ENCODE assay signal across 9 cellular contexts in the genomic region with DNA sequence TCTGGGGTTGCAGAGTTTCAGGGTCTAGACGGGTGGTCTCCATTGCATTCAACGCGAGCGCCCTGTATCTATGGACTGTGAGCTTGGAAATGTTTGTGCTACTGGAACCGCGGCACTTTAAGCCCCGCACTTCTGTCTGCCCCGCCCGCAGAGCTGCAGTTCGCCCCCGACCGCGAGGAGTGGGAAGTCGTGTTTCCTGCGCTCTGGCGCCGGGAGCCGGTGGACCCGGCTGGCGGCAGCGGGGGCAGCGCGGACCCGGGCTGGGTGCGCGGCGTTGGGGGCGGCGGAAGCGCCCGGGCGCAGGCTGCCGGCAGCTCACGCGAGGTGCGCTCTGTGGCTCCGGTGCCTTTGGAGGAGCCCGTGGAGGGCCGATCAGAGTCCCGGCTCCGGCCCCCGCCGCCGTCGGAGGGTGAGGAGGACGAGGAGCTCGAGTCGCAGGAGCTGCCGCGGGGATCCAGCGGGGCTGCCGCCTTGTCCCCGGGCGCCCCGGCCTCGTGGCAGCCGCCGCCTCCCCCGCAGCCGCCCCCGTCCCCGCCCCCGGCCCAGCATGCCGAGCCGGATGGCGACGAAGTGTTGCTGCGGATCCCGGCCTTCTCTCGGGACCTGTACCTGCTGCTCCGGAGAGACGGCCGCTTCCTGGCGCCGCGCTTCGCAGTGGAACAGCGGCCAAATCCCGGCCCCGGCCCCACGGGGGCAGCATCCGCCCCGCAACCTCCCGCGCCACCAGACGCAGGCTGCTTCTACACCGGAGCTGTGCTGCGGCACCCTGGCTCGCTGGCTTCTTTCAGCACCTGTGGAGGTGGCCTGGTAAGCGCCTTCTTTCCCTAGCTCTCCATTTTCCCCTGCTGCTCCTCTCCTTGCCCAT. TPM values are rescaled to one million over a fixed set of nuclear protein-coding genes. Genes with fewer than 3 reads are reported as not detected.
DNase-seq lines count a peak whose midpoint lies in the region; ATAC-seq and TF ChIP-seq lines count a peak whose summit lies in the region.
"Had no signal": no experiment of that assay in that cellular context is flagged by ENCODE, and none has a peak within 500 bp of the region (broad histone marks: within the 10 kb centered on the region; RNA-seq: fewer than 3 reads in every experiment).

No MANE protein-coding gene starts in this region.

- H3K27ac Mint-ChIP-seq in stimulated activated effector memory CD8-positive, alpha-beta T cell treated with anti-CD3 and anti-CD28 coated beads, Interleukin-12 subunit alpha, Interleukin-12 subunit beta, amount 100 ng/mL, for 72 hours, result no peak overlapping the region

- peaks cover 36% of the 10 kb centered on the region for H3K4me1 ChIP-seq in Karpas-422 (ENCODE audit: low read length)

- H3K9me2 ChIP-seq in Karpas-422 (replicated peaks; ENCODE audit: insufficient read depth, low read length), result no peaks in the 10 kb centered on the region

- in situ Hi-C loops in G401 (cut with HindIII; ENCODE audit: low sequenced_read_pairs), result no loop called here

- peak overlapping the region; percentile 61 for H3K4me3 ChIP-seq in Karpas-422 (ENCODE audit: low read length)

- H3K27me3 ChIP-seq in Karpas-422 (ENCODE audit: low read length), result no peaks in the 10 kb centered on the region

- H3K27ac ChIP-seq in 22Rv1 (peak overlapping the region; percentile 27; the same call in 1 of the 2 replicates), Karpas-422 (ENCODE audit: low read length) (no peak overlapping the region)

- H3K36me3 ChIP-seq in Karpas-422 (ENCODE audit: insufficient read depth, low read length), result no peaks in the 10 kb centered on the region

- peaks cover 8% of the 10 kb centered on the region for H3K9me3 Mint-ChIP-seq in stimulated activated effector memory CD8-positive, alpha-beta T cell treated with anti-CD3 and anti-CD28 coated beads, Interleukin-12 subunit alpha, Interleukin-12 subunit beta, amount 100 ng/mL, for 72 hours

- H3K9me3 ChIP-seq in Karpas-422 (ENCODE audit: low read length), result no peaks in the 10 kb centered on the region

- H3K79me2 ChIP-seq in Karpas-422 (ENCODE audit: low read length), result no peaks in the 10 kb centered on the region

- H3K4me3 Mint-ChIP-seq in stimulated activated effector memory CD8-positive, alpha-beta T cell treated with anti-CD3 and anti-CD28 coated beads, Interleukin-12 subunit alpha, Interleukin-12 subunit beta, amount 100 ng/mL, for 72 hours, result no peak overlapping the region

- H3K4me1 Mint-ChIP-seq in stimulated activated effector memory CD8-positive, alpha-beta T cell treated with anti-CD3 and anti-CD28 coated beads, Interleukin-12 subunit alpha, Interleukin-12 subunit beta, amount 100 ng/mL, for 72 hours, result peaks cover 5% of the 10 kb centered on the region

- peak overlapping the region; percentile 44 for H3K9ac ChIP-seq in Karpas-422 (ENCODE audit: low read length)

- H3K36me3 Mint-ChIP-seq in stimulated activated effector memory CD8-positive, alpha-beta T cell treated with anti-CD3 and anti-CD28 coated beads, Interleukin-12 subunit alpha, Interleukin-12 subunit beta, amount 100 ng/mL, for 72 hours, result no peaks in the 10 kb centered on the region

- peak; percentile 69 for TF ChIP-seq CTCF in 22Rv1 (IDR thresholded peaks at IDR 0.05)

- DNase-seq in Karpas-422 (peak; percentile 67), astrocyte of the hippocampus (ENCODE audit: low read depth, low spot score) (peak; percentile 78), iPS-NIHi11 (ENCODE audit: low spot score) (peak; percentile 77), G401 (ENCODE audit: low spot score) (no peak)
- DNase-seq in stimulated activated effector memory CD8-positive, alpha-beta T cell treated with anti-CD3 and anti-CD28 coated beads, Interleukin-12 subunit alpha, Interleukin-12 subunit beta, amount 100 ng/mL, for 72 hours (ENCODE audit: low spot score in 2 of 2), result no peak

- ATAC-seq in GM18511 (IDR thresholded peaks at IDR 0.05; ENCODE audit: unreplicated experiment) (peak; percentile 69), HG03196 (IDR thresholded peaks at IDR 0.05; ENCODE audit: unreplicated experiment) (no peak)
- peak; percentile 31 for ATAC-seq in stimulated activated effector memory CD8-positive, alpha-beta T cell treated with anti-CD3 and anti-CD28 coated beads, Interleukin-12 subunit alpha, Interleukin-12 subunit beta, amount 100 ng/mL, for 72 hours

- 0 out of 2 replicates have a peak overlapping the region, but pooled peaks have one; percentile 27 for H2AFZ ChIP-seq in Karpas-422 (ENCODE audit: low read length)

- H4K20me1 ChIP-seq in Karpas-422 (ENCODE audit: insufficient read depth, low read depth, low read length), result no peaks in the 10 kb centered on the region

- peak overlapping the region; percentile 63 for H3K4me2 ChIP-seq in Karpas-422 (ENCODE audit: low read depth, low read length, poor library complexity, severe bottlenecking)

RNA-seq across cellular contexts. Expression of a gene that starts 1.1 kb away (rescaled TPM):
- total RNA-seq in Karpas-422 (2014; rRNA removed; shearing (Covaris generic); ENCODE audit: low replicate concordance), result 2.5 and 3.1 TPM in 2 replicates
- not detected in 2 replicates for total RNA-seq in G401 (2014; rRNA removed; shearing (Covaris generic))
- total RNA-seq: dermis microvascular lymphatic vessel endothelial cell had no signal

Comparison
In these comparisons a context has a peak if more than half of its experiments do, and no peak if none do; other contexts are left out.
1. DNase-seq: peak in Karpas-422 (single experiment), astrocyte of the hippocampus (single experiment) and iPS-NIHi11 (single experiment); none in stimulated activated effector memory CD8-positive, alpha-beta T cell treated with anti-CD3 and anti-CD28 coated beads, Interleukin-12 subunit alpha, Interleukin-12 subunit beta, amount 100 ng/mL, for 72 hours (0 of 2) and G401 (single experiment).